ENCODE assay signal across 18 cellular contexts in genomic region chr10:73408978-73409521, GRCh38.
"Had no signal": no experiment of that assay in that cellular context is flagged by ENCODE, and none has a peak within 500 bp of the region (broad histone marks: within the 10 kb centered on the region; RNA-seq: fewer than 3 reads in every experiment).

No MANE protein-coding gene starts in this region.

- H3K36me3 ChIP-seq: adrenal gland, thoracic aorta had no signal

- H3K9me3 ChIP-seq: adrenal gland, esophagus squamous epithelium, left ventricle myocardium inferior, spleen, thoracic aorta, upper lobe of right lung had no signal

- H3K9me3 Mint-ChIP-seq: activated naive CD4-positive, alpha-beta T cell treated with anti-CD3 and anti-CD28 coated beads for 36 hours; activated T-cell treated with anti-CD3 and anti-CD28 coated beads, Interleukin-2, amount 50 U/mL, for 24 hours; immature natural killer cell; stimulated activated naive B cell treated with anti-CD40 and anti-IgM and Interleukin-4, amounts not matched to agents 10 μg/mL and 1 μg/mL and 100 μg/mL, for 72 hours had no signal

- DNase-seq: activated CD4-positive, alpha-beta T cell treated with anti-CD3 and anti-CD28 coated beads for 48 hours; activated CD8-positive, alpha-beta T cell treated with anti-CD3 and anti-CD28 coated beads, Interleukin-2, amount 10 ng/mL, durations not matched to agents 7 days and 5 days; activated naive CD4-positive, alpha-beta T cell treated with anti-CD3 and anti-CD28 coated beads for 36 hours; activated T-cell treated with anti-CD3 and anti-CD28 coated beads, Interleukin-2, amount 50 U/mL, for 24 hours; adrenal gland; cerebellar nuclear complex; cortex of kidney; effector CD4-positive, alpha-beta T cell; esophagus squamous epithelium; immature natural killer cell; kidney glomerular epithelial cell; left ventricle myocardium inferior; retina; spleen; stimulated activated naive B cell treated with anti-CD40 and anti-IgM and Interleukin-4, amounts not matched to agents 10 μg/mL and 1 μg/mL and 100 μg/mL, for 72 hours; T-helper 2 cell; upper lobe of right lung had no signal

- H3K27ac ChIP-seq: adrenal gland, esophagus squamous epithelium, left ventricle myocardium inferior, spleen, thoracic aorta, upper lobe of right lung had no signal

- ATAC-seq: activated CD8-positive, alpha-beta T cell treated with anti-CD3 and anti-CD28 coated beads, Interleukin-2, amount 10 ng/mL, durations not matched to agents 7 days and 5 days; stimulated activated naive B cell treated with anti-CD40 and anti-IgM and Interleukin-4, amounts not matched to agents 10 μg/mL and 1 μg/mL and 100 μg/mL, for 72 hours; upper lobe of right lung had no signal

- H3K4me3 ChIP-seq: adrenal gland, esophagus squamous epithelium, left ventricle myocardium inferior, spleen, thoracic aorta, upper lobe of right lung had no signal

- H3K27ac Mint-ChIP-seq: activated CD8-positive, alpha-beta T cell treated with anti-CD3 and anti-CD28 coated beads, Interleukin-2, amount 10 ng/mL, durations not matched to agents 7 days and 5 days; activated naive CD4-positive, alpha-beta T cell treated with anti-CD3 and anti-CD28 coated beads for 36 hours; immature natural killer cell; stimulated activated naive B cell treated with anti-CD40 and anti-IgM and Interleukin-4, amounts not matched to agents 10 μg/mL and 1 μg/mL and 100 μg/mL, for 72 hours had no signal

- H3K27me3 Mint-ChIP-seq: activated T-cell treated with anti-CD3 and anti-CD28 coated beads, Interleukin-2, amount 50 U/mL, for 24 hours; stimulated activated naive B cell treated with anti-CD40 and anti-IgM and Interleukin-4, amounts not matched to agents 10 μg/mL and 1 μg/mL and 100 μg/mL, for 72 hours had no signal

- H3K4me3 Mint-ChIP-seq: activated CD8-positive, alpha-beta T cell treated with anti-CD3 and anti-CD28 coated beads, Interleukin-2, amount 10 ng/mL, durations not matched to agents 7 days and 5 days; activated naive CD4-positive, alpha-beta T cell treated with anti-CD3 and anti-CD28 coated beads for 36 hours; immature natural killer cell had no signal

- H3K27me3 ChIP-seq: adrenal gland, esophagus squamous epithelium, spleen, upper lobe of right lung had no signal
